ENCODE assay signal across 9 cellular contexts in genomic region chr2:108169982-108170625, GRCh38.
DNase-seq lines count a peak whose midpoint lies in the region; ATAC-seq and TF ChIP-seq lines count a peak whose summit lies in the region.
"Had no signal": no experiment of that assay in that cellular context is flagged by ENCODE, and none has a peak within 500 bp of the region (broad histone marks: within the 10 kb centered on the region; RNA-seq: fewer than 3 reads in every experiment).

No MANE protein-coding gene starts in this region.

- no peak overlapping the region for H3K27ac Mint-ChIP-seq in progenitor cell of endocrine pancreas
- H3K27ac Mint-ChIP-seq in naive thymus-derived CD8-positive, alpha-beta T cell: no peak overlapping the region

- DNase-seq in NCI-H1417 (lab: John Stamatoyannopoulos, UW): peak; percentile 5 to 65 (median 16)
- DNase-seq in NCI-H1417 treated with DMSO at 0.1 percent for 48 hours (lab: John Stamatoyannopoulos, UW): no peak
- DNase-seq in NCI-H1092 treated with DMSO at 0.1 percent for 48 hours (lab: John Stamatoyannopoulos, UW): peak; percentile 13
- DNase-seq in choroid plexus epithelial cell (ENCODE audit: low read depth): peak; percentile 61
- no peak for DNase-seq in progenitor cell of endocrine pancreas (ENCODE audit: low spot score, unreplicated experiment)
- DNase-seq in naive thymus-derived CD8-positive, alpha-beta T cell: no peak
- no peak for DNase-seq in T1000 (lab: John Stamatoyannopoulos, UW)

- ATAC-seq in naive thymus-derived CD8-positive, alpha-beta T cell: no peak
- ATAC-seq in activated CD4-positive, CD25-positive, alpha-beta regulatory T cell treated with anti-CD3 and anti-CD28 coated beads, Interleukin-2, amount 50 U/mL, for 24 hours: no peak

- no peaks in the 10 kb centered on the region for H3K9me3 Mint-ChIP-seq in progenitor cell of endocrine pancreas (ENCODE audit: low read depth)
- peaks cover 0 to 4% (median 0%) of the 10 kb centered on the region in 9 donors for H3K9me3 Mint-ChIP-seq in naive thymus-derived CD8-positive, alpha-beta T cell

- H3K27me3 Mint-ChIP-seq in progenitor cell of endocrine pancreas: peaks cover 8% of the 10 kb centered on the region
- H3K27me3 Mint-ChIP-seq in naive thymus-derived CD8-positive, alpha-beta T cell: peaks cover 1 to 22% (median 9%) of the 10 kb centered on the region in 5 donors

- POLR2A ChIA-PET in naive thymus-derived CD8-positive, alpha-beta T cell (lab: Charles Lee): no interaction called here

- TF ChIP-seq CTCF in choroid plexus epithelial cell (conservative IDR thresholded peaks at IDR 0.05; ENCODE audit: low read depth, low read length) (peak; percentile 52), progenitor cell of endocrine pancreas (IDR thresholded peaks at IDR 0.05; ENCODE audit: unreplicated experiment) (peak; percentile 70)

- H3K4me3 ChIP-seq in choroid plexus epithelial cell (ENCODE audit: low read depth, low read length): no peak overlapping the region
- H3K4me3 ChIP-seq: BLaER1 had no signal

- peaks cover 14% of the 10 kb centered on the region for H3K36me3 Mint-ChIP-seq in progenitor cell of endocrine pancreas (ENCODE audit: insufficient read depth)
- H3K36me3 Mint-ChIP-seq in naive thymus-derived CD8-positive, alpha-beta T cell: no peaks in the 10 kb centered on the region

- no peak overlapping the region for H3K4me3 Mint-ChIP-seq in progenitor cell of endocrine pancreas (ENCODE audit: low read depth)
- H3K4me3 Mint-ChIP-seq in naive thymus-derived CD8-positive, alpha-beta T cell: no peak overlapping the region

- H3K4me1 Mint-ChIP-seq in progenitor cell of endocrine pancreas (ENCODE audit: low read depth): no peaks in the 10 kb centered on the region
- peaks cover 0 to 1% (median 0%) of the 10 kb centered on the region in 4 donors for H3K4me1 Mint-ChIP-seq in naive thymus-derived CD8-positive, alpha-beta T cell

Comparison
In these comparisons a context has a peak if more than half of its experiments do, and no peak if none do; other contexts are left out.
1. DNase-seq: peak in NCI-H1417 (3 of 3), NCI-H1092 treated with DMSO at 0.1 percent for 48 hours (single experiment) and choroid plexus epithelial cell (single experiment); none in NCI-H1417 treated with DMSO at 0.1 percent for 48 hours (single experiment), progenitor cell of endocrine pancreas (single experiment), naive thymus-derived CD8-positive, alpha-beta T cell (0 of 10) and T1000 (single experiment).